Comparison of ENCODE assay signal across 1 cellular context in the genomic region with DNA sequence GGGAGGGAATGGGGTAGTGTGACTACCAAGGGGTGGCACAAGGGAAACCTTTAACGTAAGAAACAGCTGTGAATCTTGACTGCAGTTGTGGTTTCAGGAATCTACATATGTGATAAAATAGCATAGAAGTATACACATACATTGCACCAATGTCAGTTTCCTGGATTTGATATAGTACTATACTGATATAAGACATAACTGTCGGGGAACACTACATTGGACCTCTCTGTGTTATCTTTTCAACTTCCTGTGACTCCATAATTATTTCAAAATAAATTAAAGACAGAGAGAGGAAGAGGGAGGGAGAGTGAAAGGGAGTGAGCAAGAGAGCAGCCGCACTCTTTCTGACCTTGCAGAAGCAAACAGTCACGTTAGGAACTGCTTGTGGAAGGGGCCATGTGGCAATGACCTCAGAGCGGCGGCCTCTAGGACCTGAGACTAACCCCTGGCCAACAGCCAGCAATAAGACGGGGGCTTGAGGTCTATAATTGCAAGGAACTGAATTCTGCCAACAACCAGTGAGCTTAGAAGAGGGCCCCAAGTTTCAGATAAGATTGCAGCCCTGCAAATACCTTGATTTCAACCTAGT.
TF ChIP-seq lines count a peak whose summit lies in the region.

No MANE protein-coding gene starts in this region.

TF ChIP-seq in HepG2, 621 proteins besides CTCF, POLR2A, EP300 and RAD21 (continued from another document):
- TF ChIP-seq, protein P1, sequence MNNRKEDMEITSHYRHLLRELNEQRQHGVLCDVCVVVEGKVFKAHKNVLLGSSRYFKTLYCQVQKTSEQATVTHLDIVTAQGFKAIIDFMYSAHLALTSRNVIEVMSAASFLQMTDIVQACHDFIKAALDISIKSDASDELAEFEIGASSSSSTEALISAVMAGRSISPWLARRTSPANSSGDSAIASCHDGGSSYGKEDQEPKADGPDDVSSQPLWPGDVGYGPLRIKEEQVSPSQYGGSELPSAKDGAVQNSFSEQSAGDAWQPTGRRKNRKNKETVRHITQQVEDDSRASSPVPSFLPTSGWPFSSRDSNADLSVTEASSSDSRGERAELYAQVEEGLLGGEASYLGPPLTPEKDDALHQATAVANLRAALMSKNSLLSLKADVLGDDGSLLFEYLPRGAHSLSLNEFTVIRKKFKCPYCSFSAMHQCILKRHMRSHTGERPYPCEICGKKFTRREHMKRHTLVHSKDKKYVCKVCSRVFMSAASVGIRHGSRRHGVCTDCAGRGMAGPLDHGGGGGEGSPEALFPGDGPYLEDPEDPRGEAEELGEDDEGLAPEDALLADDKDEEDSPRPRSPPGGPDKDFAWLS (CRISPR knock-in tag; IDR thresholded peaks at IDR 0.05; ENCODE audit: borderline replicate concordance), result no peak
- TF ChIP-seq ZNF24 (IDR thresholded peaks at IDR 0.05), result no peak
- TF ChIP-seq, protein P2, sequence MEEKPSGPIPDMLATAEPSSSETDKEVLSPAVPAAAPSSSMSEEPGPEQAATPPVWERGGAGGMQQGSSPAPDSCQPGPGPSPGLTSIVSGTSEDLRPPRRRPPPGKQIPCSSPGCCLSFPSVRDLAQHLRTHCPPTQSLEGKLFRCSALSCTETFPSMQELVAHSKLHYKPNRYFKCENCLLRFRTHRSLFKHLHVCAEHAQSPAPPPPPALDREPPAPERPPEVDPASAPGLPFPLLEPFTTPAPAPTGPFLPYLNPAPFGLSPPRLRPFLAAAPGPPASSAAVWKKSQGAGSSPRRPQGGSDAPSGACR (CRISPR knock-in tag; IDR thresholded peaks at IDR 0.05), result no peak
- no peak for TF ChIP-seq SMC3 (IDR thresholded peaks at IDR 0.05; ENCODE audit: low read length)
- no peak for TF ChIP-seq ZNF136 (CRISPR knock-in tag; IDR thresholded peaks at IDR 0.05; ENCODE audit: low read depth)
- no peak for TF ChIP-seq SSRP1 (CRISPR knock-in tag; IDR thresholded peaks at IDR 0.05)
- 0 out of 2 replicates have a peak, but pooled peaks have one; percentile 41 for TF ChIP-seq ZNF543 (CRISPR knock-in tag; IDR thresholded peaks at IDR 0.05)
- TF ChIP-seq SMAD3 (CRISPR knock-in tag; IDR thresholded peaks at IDR 0.05), result no peak
- no peak for TF ChIP-seq ZNF605 (CRISPR knock-in tag; IDR thresholded peaks at IDR 0.05)
- 0 out of 2 replicates have a peak, but pooled peaks have one; percentile 22 for TF ChIP-seq NR2F6 (IDR thresholded peaks at IDR 0.05)
- TF ChIP-seq NR2F6 (CRISPR knock-in tag; IDR thresholded peaks at IDR 0.05), result peak; percentile 45; the same call in 1 of the 2 replicates
- no peak for TF ChIP-seq KMT2B (CRISPR knock-in tag; IDR thresholded peaks at IDR 0.05)
- no peak for TF ChIP-seq ZEB1 (IDR thresholded peaks at IDR 0.05; ENCODE audit: insufficient replicate concordance, low read depth)
- no peak for TF ChIP-seq ZNF788 (CRISPR knock-in tag; IDR thresholded peaks at IDR 0.05; ENCODE audit: borderline replicate concordance)
- no peak for TF ChIP-seq KDM2A (CRISPR knock-in tag; IDR thresholded peaks at IDR 0.05; ENCODE audit: borderline replicate concordance, low read depth)
- TF ChIP-seq ZNF773 (CRISPR knock-in tag; IDR thresholded peaks at IDR 0.05; ENCODE audit: borderline replicate concordance), result no peak
- TF ChIP-seq ZNF891 (CRISPR knock-in tag; IDR thresholded peaks at IDR 0.05), result no peak
- 0 out of 2 replicates have a peak, but pooled peaks have one; percentile 13 for TF ChIP-seq SALL1 (CRISPR knock-in tag; IDR thresholded peaks at IDR 0.05)
- TF ChIP-seq ZNF577 (CRISPR knock-in tag; IDR thresholded peaks at IDR 0.05; ENCODE audit: borderline replicate concordance, low read depth), result no peak
- TF ChIP-seq ZNF101 (CRISPR knock-in tag; IDR thresholded peaks at IDR 0.05; ENCODE audit: borderline replicate concordance, low read depth), result no peak
- TF ChIP-seq MYC (CRISPR knock-in tag; IDR thresholded peaks at IDR 0.05; ENCODE audit: borderline replicate concordance), result 0 out of 2 replicates have a peak, but pooled peaks have one; percentile 19
- TF ChIP-seq, protein P3, sequence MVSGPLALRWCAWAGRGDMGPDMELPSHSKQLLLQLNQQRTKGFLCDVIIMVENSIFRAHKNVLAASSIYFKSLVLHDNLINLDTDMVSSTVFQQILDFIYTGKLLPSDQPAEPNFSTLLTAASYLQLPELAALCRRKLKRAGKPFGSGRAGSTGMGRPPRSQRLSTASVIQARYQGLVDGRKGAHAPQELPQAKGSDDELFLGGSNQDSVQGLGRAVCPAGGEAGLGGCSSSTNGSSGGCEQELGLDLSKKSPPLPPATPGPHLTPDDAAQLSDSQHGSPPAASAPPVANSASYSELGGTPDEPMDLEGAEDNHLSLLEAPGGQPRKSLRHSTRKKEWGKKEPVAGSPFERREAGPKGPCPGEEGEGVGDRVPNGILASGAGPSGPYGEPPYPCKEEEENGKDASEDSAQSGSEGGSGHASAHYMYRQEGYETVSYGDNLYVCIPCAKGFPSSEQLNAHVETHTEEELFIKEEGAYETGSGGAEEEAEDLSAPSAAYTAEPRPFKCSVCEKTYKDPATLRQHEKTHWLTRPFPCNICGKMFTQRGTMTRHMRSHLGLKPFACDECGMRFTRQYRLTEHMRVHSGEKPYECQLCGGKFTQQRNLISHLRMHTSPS (CRISPR knock-in tag; IDR thresholded peaks at IDR 0.05; ENCODE audit: low read depth), result no peak
- no peak for TF ChIP-seq KDM5B (CRISPR knock-in tag; IDR thresholded peaks at IDR 0.05; ENCODE audit: borderline replicate concordance)
- TF ChIP-seq MEF2D (CRISPR knock-in tag; IDR thresholded peaks at IDR 0.05), result no peak
- TF ChIP-seq ELF4 (CRISPR knock-in tag; IDR thresholded peaks at IDR 0.05; ENCODE audit: borderline replicate concordance), result no peak
- no peak for TF ChIP-seq U2AF2 (IDR thresholded peaks at IDR 0.05; ENCODE audit: low read depth, low read length)
- no peak for TF ChIP-seq REL (CRISPR knock-in tag; conservative IDR thresholded peaks at IDR 0.05)
- TF ChIP-seq ZNF761 (CRISPR knock-in tag; conservative IDR thresholded peaks at IDR 0.05), result no peak
- TF ChIP-seq, protein P4, sequence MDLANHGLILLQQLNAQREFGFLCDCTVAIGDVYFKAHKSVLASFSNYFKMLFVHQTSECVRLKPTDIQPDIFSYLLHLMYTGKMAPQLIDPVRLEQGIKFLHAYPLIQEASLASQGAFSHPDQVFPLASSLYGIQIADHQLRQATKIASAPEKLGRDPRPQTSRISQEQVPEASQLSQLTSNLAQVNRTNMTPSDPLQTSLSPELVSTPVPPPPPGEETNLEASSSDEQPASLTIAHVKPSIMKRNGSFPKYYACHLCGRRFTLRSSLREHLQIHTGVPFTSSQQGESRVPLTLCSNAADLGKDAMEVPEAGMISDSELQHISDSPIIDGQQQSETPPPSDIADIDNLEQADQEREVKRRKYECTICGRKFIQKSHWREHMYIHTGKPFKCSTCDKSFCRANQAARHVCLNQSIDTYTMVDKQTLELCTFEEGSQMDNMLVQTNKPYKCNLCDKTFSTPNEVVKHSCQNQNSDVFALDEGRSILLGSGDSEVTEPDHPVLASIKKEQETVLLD (CRISPR knock-in tag; IDR thresholded peaks at IDR 0.05; ENCODE audit: low read depth), result no peak
- TF ChIP-seq ZNF3 (CRISPR knock-in tag; IDR thresholded peaks at IDR 0.05), result no peak
- TF ChIP-seq, protein P5, sequence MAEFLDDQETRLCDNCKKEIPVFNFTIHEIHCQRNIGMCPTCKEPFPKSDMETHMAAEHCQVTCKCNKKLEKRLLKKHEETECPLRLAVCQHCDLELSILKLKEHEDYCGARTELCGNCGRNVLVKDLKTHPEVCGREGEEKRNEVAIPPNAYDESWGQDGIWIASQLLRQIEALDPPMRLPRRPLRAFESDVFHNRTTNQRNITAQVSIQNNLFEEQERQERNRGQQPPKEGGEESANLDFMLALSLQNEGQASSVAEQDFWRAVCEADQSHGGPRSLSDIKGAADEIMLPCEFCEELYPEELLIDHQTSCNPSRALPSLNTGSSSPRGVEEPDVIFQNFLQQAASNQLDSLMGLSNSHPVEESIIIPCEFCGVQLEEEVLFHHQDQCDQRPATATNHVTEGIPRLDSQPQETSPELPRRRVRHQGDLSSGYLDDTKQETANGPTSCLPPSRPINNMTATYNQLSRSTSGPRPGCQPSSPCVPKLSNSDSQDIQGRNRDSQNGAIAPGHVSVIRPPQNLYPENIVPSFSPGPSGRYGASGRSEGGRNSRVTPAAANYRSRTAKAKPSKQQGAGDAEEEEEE (CRISPR knock-in tag; IDR thresholded peaks at IDR 0.05; ENCODE audit: borderline replicate concordance), result no peak
- no peak for TF ChIP-seq RXRB (CRISPR knock-in tag; IDR thresholded peaks at IDR 0.05; ENCODE audit: borderline replicate concordance)
- no peak for TF ChIP-seq SUZ12 (IDR thresholded peaks at IDR 0.05; ENCODE audit: low read depth, low read length)
- no peak for TF ChIP-seq ISX (CRISPR knock-in tag; conservative IDR thresholded peaks at IDR 0.05)
- no peak for TF ChIP-seq ZNF431 (CRISPR knock-in tag; IDR thresholded peaks at IDR 0.05; ENCODE audit: borderline replicate concordance, low read depth)
- TF ChIP-seq SIX4 (CRISPR knock-in tag; IDR thresholded peaks at IDR 0.05), result no peak
- TF ChIP-seq MIER3 (CRISPR knock-in tag; IDR thresholded peaks at IDR 0.05; ENCODE audit: borderline replicate concordance), result no peak
- TF ChIP-seq KLF9 (CRISPR knock-in tag; IDR thresholded peaks at IDR 0.05; ENCODE audit: low read depth), result no peak
- TF ChIP-seq, protein P6, sequence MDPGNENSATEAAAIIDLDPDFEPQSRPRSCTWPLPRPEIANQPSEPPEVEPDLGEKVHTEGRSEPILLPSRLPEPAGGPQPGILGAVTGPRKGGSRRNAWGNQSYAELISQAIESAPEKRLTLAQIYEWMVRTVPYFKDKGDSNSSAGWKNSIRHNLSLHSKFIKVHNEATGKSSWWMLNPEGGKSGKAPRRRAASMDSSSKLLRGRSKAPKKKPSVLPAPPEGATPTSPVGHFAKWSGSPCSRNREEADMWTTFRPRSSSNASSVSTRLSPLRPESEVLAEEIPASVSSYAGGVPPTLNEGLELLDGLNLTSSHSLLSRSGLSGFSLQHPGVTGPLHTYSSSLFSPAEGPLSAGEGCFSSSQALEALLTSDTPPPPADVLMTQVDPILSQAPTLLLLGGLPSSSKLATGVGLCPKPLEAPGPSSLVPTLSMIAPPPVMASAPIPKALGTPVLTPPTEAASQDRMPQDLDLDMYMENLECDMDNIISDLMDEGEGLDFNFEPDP (CRISPR knock-in tag; conservative IDR thresholded peaks at IDR 0.05), result no peak
- no peak for TF ChIP-seq GATA4 (IDR thresholded peaks at IDR 0.05; ENCODE audit: borderline replicate concordance, low read depth)
- peak; percentile 17; the same call in 1 of the 2 replicates for TF ChIP-seq RXRA (CRISPR knock-in tag; IDR thresholded peaks at IDR 0.05)
- TF ChIP-seq SATB2 (CRISPR knock-in tag; IDR thresholded peaks at IDR 0.05), result no peak
- no peak for TF ChIP-seq ZSCAN31 (CRISPR knock-in tag; IDR thresholded peaks at IDR 0.05; ENCODE audit: low read depth)
- TF ChIP-seq MEIS1 (CRISPR knock-in tag; IDR thresholded peaks at IDR 0.05; ENCODE audit: borderline replicate concordance), result no peak
- no peak for TF ChIP-seq SMAD9 (CRISPR knock-in tag; IDR thresholded peaks at IDR 0.05)
